22 cellular contexts compared by ENCODE assay signal in the genomic region with DNA sequence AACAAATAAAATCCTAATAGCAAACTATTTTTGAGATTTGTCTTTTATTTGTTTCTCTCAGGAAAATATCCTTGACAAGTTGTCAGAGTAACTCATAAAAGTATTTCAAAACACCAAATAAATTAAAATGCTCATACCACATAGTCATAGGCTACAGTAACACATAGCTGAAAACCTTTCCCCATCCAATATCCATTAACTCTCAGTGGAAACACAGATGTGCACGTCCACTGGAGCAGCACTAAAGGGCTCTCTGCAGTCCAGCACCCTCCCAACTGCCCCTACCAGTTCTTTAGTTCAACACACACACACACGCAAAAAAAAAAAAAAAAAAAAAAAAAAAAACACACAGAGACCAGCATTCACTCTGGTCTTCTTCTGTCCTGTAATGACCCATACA. TPM values are rescaled to one million over a fixed set of nuclear protein-coding genes. Genes with fewer than 3 reads are reported as not detected.
A peak's percentile ranks its signal among the peaks of the same experiment; 100 is the strongest.
DNase-seq lines count a peak whose midpoint lies in the region; ATAC-seq lines count a peak whose summit lies in the region.
"Had no signal": no experiment of that assay in that cellular context is flagged by ENCODE, and none has a peak within 500 bp of the region (broad histone marks: within the 10 kb centered on the region; RNA-seq: fewer than 3 reads in every experiment).

No MANE protein-coding gene starts in this region.

- no peak overlapping the region for H3K4me3 ChIP-seq in GM23248
- H3K4me3 ChIP-seq: ovary, testis had no signal

- WGBS in GM23248 (ENCODE audit: low coverage in 1 of 2, low lambda C conversion rate in 2 of 2, missing lambda C conversion rate in 2 of 2), 2 experiments = 3 to 7% methylated on average over 2 of the region's 2 CpGs

- peaks cover 14% of the 10 kb centered on the region for H3K4me1 Mint-ChIP-seq in central memory CD8-positive, alpha-beta T cell

- H3K9me3 Mint-ChIP-seq in central memory CD8-positive, alpha-beta T cell = peaks cover 10% of the 10 kb centered on the region

- no peaks in the 10 kb centered on the region for H3K79me2 ChIP-seq in GM23248 (ENCODE audit: insufficient read depth)

- in situ Hi-C loops in GM23248 (cut with MboI) = no loop called here

- peaks cover 45% of the 10 kb centered on the region for H3K4me1 ChIP-seq in GM23248 (ENCODE audit: insufficient read depth)
- H3K4me1 ChIP-seq: testis had no signal

- H3K9ac ChIP-seq in GM23248 = peak overlapping the region; percentile 44; the same call in 1 of the 2 replicates

- DNase-seq in AG08395 (ENCODE audit: low spot score) = peak; percentile 46
- peak; percentile 60 for DNase-seq in GM23248
- DNase-seq in central memory CD8-positive, alpha-beta T cell (ENCODE audit: low spot score in 2 of 2) = no peak
- DNase-seq in kidney tubule cell (ENCODE audit: low spot score) = peak; percentile 69
- DNase-seq in activated CD4-positive, alpha-beta T cell treated with anti-CD3 and anti-CD28 coated beads, Interleukin-2, amount 50 U/mL, for 48 hours = no peak
- no peak for DNase-seq in NCI-H446 (lab: John Stamatoyannopoulos, UW)
- DNase-seq: activated CD4-positive, CD25-positive, alpha-beta regulatory T cell treated with anti-CD3 and anti-CD28 coated beads, Interleukin-2, amount 50 U/mL, for 72 hours; CD4-positive, alpha-beta T cell; effector CD4-positive, alpha-beta T cell; H7; kidney; mesendoderm; naive thymus-derived CD4-positive, alpha-beta T cell; NCI-H1092; NK-92 treated with Interleukin-12 subunit alpha and Interleukin-12 subunit beta, amount 100 ng/mL, for 24 hours; ovary; testis had no signal

- peak overlapping the region; percentile 64 for H3K27ac ChIP-seq in GM23248
- H3K27ac ChIP-seq: ovary, testis had no signal

- H4K20me1 ChIP-seq in GM23248 (ENCODE audit: insufficient read depth) = no peaks in the 10 kb centered on the region

- no peaks in the 10 kb centered on the region for H3K9me2 ChIP-seq in GM23248 (ENCODE audit: insufficient read depth)

- no peaks in the 10 kb centered on the region for H3K27me3 Mint-ChIP-seq in central memory CD8-positive, alpha-beta T cell
- H3K27me3 Mint-ChIP-seq: stimulated activated memory B cell treated with anti-CD40 and anti-IgM and Interleukin-4, amounts not matched to agents 10 μg/mL and 1 μg/mL and 100 μg/mL, for 72 hours had no signal

- ATAC-seq in central memory CD8-positive, alpha-beta T cell (replicated peaks; ENCODE audit: extremely low read depth, poor library complexity, severe bottlenecking) = no peak
- no peak for ATAC-seq in GM19035 (IDR thresholded peaks at IDR 0.05; ENCODE audit: unreplicated experiment)
- no peak for ATAC-seq in GM21447 (IDR thresholded peaks at IDR 0.05; ENCODE audit: unreplicated experiment)
- ATAC-seq: naive thymus-derived CD4-positive, alpha-beta T cell; stimulated activated memory B cell treated with anti-CD40 and anti-IgM and Interleukin-4, amounts not matched to agents 10 μg/mL and 1 μg/mL and 100 μg/mL, for 72 hours had no signal

- H3F3A ChIP-seq in GM23248 (ENCODE audit: insufficient read depth) = peaks cover 10% of the 10 kb centered on the region

- peak overlapping the region; percentile 61 for H3K4me2 ChIP-seq in GM23248 (ENCODE audit: unreplicated experiment)

- no peak overlapping the region for H3K27ac Mint-ChIP-seq in central memory CD8-positive, alpha-beta T cell (ENCODE audit: low read depth)
- H3K27ac Mint-ChIP-seq: activated naive CD4-positive, alpha-beta T cell treated with anti-CD3 and anti-CD28 coated beads, Interleukin-2, amount 50 U/mL, for 72 hours; activated T-helper 1 cell treated with anti-CD3 and anti-CD28 coated beads, Interleukin-12 subunit alpha, Interleukin-12 subunit beta, Interleukin-2, Interleukin-4 antibody, amounts not matched to agents 30 ng/mL and 10 ng/mL and 1 ng/mL, durations not matched to agents 14 hours and 24 hours and 36 hours; CD4-positive, alpha-beta T cell; stimulated activated memory B cell treated with anti-CD40 and anti-IgM and Interleukin-4, amounts not matched to agents 10 μg/mL and 1 μg/mL and 100 μg/mL, for 72 hours had no signal

- peak overlapping the region; percentile 66; the same call in 1 of the 2 replicates for H2AFZ ChIP-seq in GM23248

- peak overlapping the region; percentile 75 for H3K4me3 Mint-ChIP-seq in central memory CD8-positive, alpha-beta T cell
- H3K4me3 Mint-ChIP-seq: activated T-helper 1 cell treated with anti-CD3 and anti-CD28 coated beads, Interleukin-12 subunit alpha, Interleukin-12 subunit beta, Interleukin-2, Interleukin-4 antibody, amounts not matched to agents 30 ng/mL and 10 ng/mL and 1 ng/mL, durations not matched to agents 14 hours and 24 hours and 36 hours; stimulated activated memory B cell treated with anti-CD40 and anti-IgM and Interleukin-4, amounts not matched to agents 10 μg/mL and 1 μg/mL and 100 μg/mL, for 72 hours had no signal

- no peaks in the 10 kb centered on the region for H3K36me3 ChIP-seq in GM23248 (ENCODE audit: low read depth)
- H3K36me3 ChIP-seq: ovary had no signal

- H3K9me3 ChIP-seq in GM23248 (ENCODE audit: low read depth) = peaks cover 8% of the 10 kb centered on the region
- H3K9me3 ChIP-seq: ovary, testis had no signal

- no peaks in the 10 kb centered on the region for H3K27me3 ChIP-seq in GM23248 (replicated peaks; ENCODE audit: insufficient read depth)
- H3K27me3 ChIP-seq: ovary, testis had no signal

- H3K36me3 Mint-ChIP-seq in central memory CD8-positive, alpha-beta T cell (ENCODE audit: insufficient read depth) = no peaks in the 10 kb centered on the region
- H3K36me3 Mint-ChIP-seq: stimulated activated memory B cell treated with anti-CD40 and anti-IgM and Interleukin-4, amounts not matched to agents 10 μg/mL and 1 μg/mL and 100 μg/mL, for 72 hours had no signal

RNA-seq across cellular contexts. Expression of a gene that starts 0.9 kb away (rescaled TPM):
- 1.8 and 2.4 TPM in 2 replicates for total RNA-seq in GM23248 (2014; rRNA removed; shearing (Covaris generic))
- polyA plus RNA-seq in GM23248 (2016; fragmentation: Nextera tagmentation; extraction: Ambion mirVana) = 1.3 and 1.8 TPM in 2 replicates
- total RNA-seq: activated naive CD4-positive, alpha-beta T cell treated with anti-CD3 and anti-CD28 coated beads, Interleukin-2, amount 50 U/mL, for 72 hours; activated T-helper 1 cell treated with anti-CD3 and anti-CD28 coated beads, Interleukin-12 subunit alpha, Interleukin-12 subunit beta, Interleukin-2, Interleukin-4 antibody, amounts not matched to agents 30 ng/mL and 10 ng/mL and 1 ng/mL, durations not matched to agents 14 hours and 24 hours and 36 hours had no signal
- polyA plus RNA-seq: naive thymus-derived CD4-positive, alpha-beta T cell; ovary had no signal

Comparison
In these comparisons a context has a peak if more than half of its experiments do, and no peak if none do; other contexts are left out.
1. DNase-seq: peak in AG08395 (single experiment), GM23248 (single experiment) and kidney tubule cell (single experiment); none in central memory CD8-positive, alpha-beta T cell (0 of 2), activated CD4-positive, alpha-beta T cell treated with anti-CD3 and anti-CD28 coated beads, Interleukin-2, amount 50 U/mL, for 48 hours (0 of 2) and NCI-H446 (0 of 2).